11 cellular contexts compared by ENCODE assay signal in the genomic region with DNA sequence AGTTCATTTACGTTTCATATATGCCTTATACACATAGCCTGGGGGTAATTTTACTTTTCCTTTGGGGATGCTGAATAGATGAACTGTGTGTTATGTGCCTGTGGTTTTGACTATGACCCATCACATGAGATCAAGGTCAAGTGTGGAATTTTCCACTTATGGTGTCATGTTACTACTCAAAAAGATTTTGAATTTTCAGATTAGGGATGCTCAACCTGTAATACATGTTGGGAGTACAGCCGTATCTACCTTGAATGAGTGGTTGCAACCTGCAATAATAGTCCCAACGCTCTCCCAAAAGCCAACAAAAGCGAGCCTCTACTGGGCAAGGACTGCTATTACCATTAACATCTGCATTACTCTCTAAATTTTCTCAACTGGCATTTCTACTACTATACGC.
DNase-seq lines count a peak whose midpoint lies in the region; ATAC-seq and TF ChIP-seq lines count a peak whose summit lies in the region.
"Had no signal": no experiment of that assay in that cellular context is flagged by ENCODE, and none has a peak within 500 bp of the region (broad histone marks: within the 10 kb centered on the region; RNA-seq: fewer than 3 reads in every experiment).

No MANE protein-coding gene starts in this region.

- H2AK5ac ChIP-seq in H9 (ENCODE audit: insufficient read length, low read length) (no peak overlapping the region), mesenchymal stem cell (ENCODE audit: low read length, severe bottlenecking) (no peak overlapping the region)

- no peaks in the 10 kb centered on the region for H3K9me3 ChIP-seq in H9 (ENCODE audit: control insufficient read depth, low read depth, low read length)
- no peaks in the 10 kb centered on the region for H3K9me3 ChIP-seq in mesenchymal stem cell (ENCODE audit: control insufficient read depth, low read length)
- H3K9me3 ChIP-seq in T-helper 17 cell (ENCODE audit: control insufficient read depth, low read length, poor library complexity, severe bottlenecking), result no peaks in the 10 kb centered on the region
- H3K9me3 ChIP-seq: gastroesophageal sphincter had no signal

- H3K18ac ChIP-seq in H9 (ENCODE audit: insufficient read length, low read depth, low read length) (no peak overlapping the region), mesenchymal stem cell (ENCODE audit: low read depth in 1 of 2, low read length in 2 of 2) (no peak overlapping the region)

- CTCF ChIA-PET in BJ (lab: Yijun Ruan, JAX), result no interaction called here

- no peaks in the 10 kb centered on the region for H4K20me1 ChIP-seq in H9 (ENCODE audit: control insufficient read depth, insufficient read depth, insufficient read length)

- H3K27ac ChIP-seq in H9 (ENCODE audit: insufficient read length, low read depth, low read length) (no peak overlapping the region), mesenchymal stem cell (ENCODE audit: low read length, poor library complexity, severe bottlenecking) (peak overlapping the region; percentile 72)

- WGBS in H9 (ENCODE audit: extremely low coverage, insufficient read length, low lambda C conversion rate), result no CpG with 5 or more reads among the region's 5 CpGs
- WGBS in mesenchymal stem cell, result 97% methylated on average over 4 of the region's 5 CpGs

- H3K9ac ChIP-seq in H9 (ENCODE audit: extremely low read depth, insufficient read length, low read length), result no peak overlapping the region
- no peak overlapping the region for H3K9ac ChIP-seq in mesenchymal stem cell (ENCODE audit: low read length)

- no peaks in the 10 kb centered on the region for H3K9me3 Mint-ChIP-seq in H9
- H3K9me3 Mint-ChIP-seq in activated naive CD8-positive, alpha-beta T cell treated with anti-CD3 and anti-CD28 coated beads for 36 hours, result no peaks in the 10 kb centered on the region
- H3K9me3 Mint-ChIP-seq in effector memory CD8-positive, alpha-beta T cell, result no peaks in the 10 kb centered on the region
- H3K9me3 Mint-ChIP-seq: activated CD4-positive, alpha-beta T cell treated with anti-CD3 and anti-CD28 coated beads, Interleukin-2, amount 10 ng/mL, durations not matched to agents 7 days and 5 days had no signal

- H3K4me1 Mint-ChIP-seq in H9 (peaks cover 4 to 14% of the 10 kb centered on the region in 2 experiments; a peak in 3 of 4 replicates), T-helper 17 cell (peaks cover 30% of the 10 kb centered on the region)
- peaks cover 37% of the 10 kb centered on the region for H3K4me1 Mint-ChIP-seq in activated naive CD8-positive, alpha-beta T cell treated with anti-CD3 and anti-CD28 coated beads for 36 hours
- H3K4me1 Mint-ChIP-seq in effector memory CD8-positive, alpha-beta T cell (ENCODE audit: low read depth in 2 of 2), result peaks cover 12 to 41% of the 10 kb centered on the region in 2 donors

- H3K27me3 Mint-ChIP-seq in H9 (ENCODE audit: low read depth) (no peaks in the 10 kb centered on the region), T-helper 17 cell (no peaks in the 10 kb centered on the region)
- H3K27me3 Mint-ChIP-seq in activated naive CD8-positive, alpha-beta T cell treated with anti-CD3 and anti-CD28 coated beads for 36 hours, result no peaks in the 10 kb centered on the region
- H3K27me3 Mint-ChIP-seq in effector memory CD8-positive, alpha-beta T cell, result no peaks in the 10 kb centered on the region
- H3K27me3 Mint-ChIP-seq: activated CD4-positive, alpha-beta T cell treated with anti-CD3 and anti-CD28 coated beads, Interleukin-2, amount 10 ng/mL, durations not matched to agents 7 days and 5 days had no signal

- no peaks in the 10 kb centered on the region for H3K27me3 ChIP-seq in BJ (ENCODE audit: control insufficient read depth, insufficient read depth, low read length)
- H3K27me3 ChIP-seq in H9 (ENCODE audit: insufficient read depth, low read length), result no peaks in the 10 kb centered on the region
- no peaks in the 10 kb centered on the region for H3K27me3 ChIP-seq in mesenchymal stem cell (ENCODE audit: control insufficient read depth in 1 of 2, insufficient read depth in 1 of 2, low read length in 2 of 2)
- H3K27me3 ChIP-seq: gastroesophageal sphincter had no signal

- POLR2A ChIA-PET in BJ (lab: Charles Lee), result no interaction called here

- H4K8ac ChIP-seq in H9 (replicated peaks; ENCODE audit: insufficient read length, low read depth, low read length) (no peak overlapping the region), mesenchymal stem cell (ENCODE audit: low read length) (no peak overlapping the region)

- H4K91ac ChIP-seq in H9 (ENCODE audit: insufficient read length, low read depth, low read length) (no peak overlapping the region), mesenchymal stem cell (ENCODE audit: low read length) (no peak overlapping the region)

- H3K14ac ChIP-seq in H9 (ENCODE audit: insufficient read depth, low read length) (no peak overlapping the region), mesenchymal stem cell (ENCODE audit: low read length in 2 of 2) (no peak overlapping the region)

- H3K36me3 Mint-ChIP-seq in H9 (ENCODE audit: insufficient read depth in 1 of 3, low read depth in 3 of 3) (peaks cover 22 to 74% (median 68%) of the 10 kb centered on the region in 3 experiments; a peak in 6 of 7 replicates), T-helper 17 cell (ENCODE audit: low read depth) (peaks cover 10% of the 10 kb centered on the region)
- peaks cover 51% of the 10 kb centered on the region for H3K36me3 Mint-ChIP-seq in activated naive CD8-positive, alpha-beta T cell treated with anti-CD3 and anti-CD28 coated beads for 36 hours
- H3K36me3 Mint-ChIP-seq in effector memory CD8-positive, alpha-beta T cell (ENCODE audit: insufficient read depth), result peaks cover 73% of the 10 kb centered on the region

- H3K56ac ChIP-seq in H9 (ENCODE audit: insufficient read length, low read depth, low read length), result no peak overlapping the region

- H3K79me1 ChIP-seq in H9 (ENCODE audit: insufficient read depth, low read depth, low read length, poor library complexity, severe bottlenecking), result peaks cover 10% of the 10 kb centered on the region
- H3K79me1 ChIP-seq in mesenchymal stem cell (replicated peaks; ENCODE audit: low read length, poor library complexity, severe bottlenecking), result peaks cover 10% of the 10 kb centered on the region

- no peak overlapping the region for H3K4me3 Mint-ChIP-seq in H9
- H3K4me3 Mint-ChIP-seq in activated naive CD8-positive, alpha-beta T cell treated with anti-CD3 and anti-CD28 coated beads for 36 hours, result no peak overlapping the region
- H3K4me3 Mint-ChIP-seq in T-helper 17 cell, result no peak overlapping the region
- peak overlapping the region in 1 of 2 donors; percentile 25 for H3K4me3 Mint-ChIP-seq in effector memory CD8-positive, alpha-beta T cell
- H3K4me3 Mint-ChIP-seq: activated CD4-positive, alpha-beta T cell treated with anti-CD3 and anti-CD28 coated beads, Interleukin-2, amount 10 ng/mL, durations not matched to agents 7 days and 5 days had no signal

- no peak overlapping the region for H3K23ac ChIP-seq in H9 (ENCODE audit: insufficient read length, low read depth, low read length)
- H3K23ac ChIP-seq in mesenchymal stem cell (ENCODE audit: low read length in 2 of 2), result no peak overlapping the region

- no peak overlapping the region for H2BK15ac ChIP-seq in H9 (ENCODE audit: low read depth, low read length)
- no peak overlapping the region for H2BK15ac ChIP-seq in mesenchymal stem cell (ENCODE audit: low read depth, poor library complexity, severe bottlenecking)

- H2BK5ac ChIP-seq in H9 (ENCODE audit: insufficient read length, low read length) (no peak overlapping the region), mesenchymal stem cell (ENCODE audit: low read depth, low read length, poor library complexity, severe bottlenecking) (no peak overlapping the region)

- no peak overlapping the region for H3T11ph ChIP-seq in H9 (ENCODE audit: low read length)

- 0 out of 2 replicates have a peak, but pooled peaks have one; percentile 23 for TF ChIP-seq CTCF in BJ (IDR thresholded peaks at IDR 0.05; ENCODE audit: insufficient read depth, low read depth, low read length)
- TF ChIP-seq CTCF in H9 (conservative IDR thresholded peaks at IDR 0.05), result peak; percentile 39

- H2AFZ ChIP-seq in H9 (ENCODE audit: low read length) (no peak overlapping the region), mesenchymal stem cell (ENCODE audit: low read depth, low read length) (no peak overlapping the region)

- ATAC-seq in GM18511 (IDR thresholded peaks at IDR 0.05; ENCODE audit: unreplicated experiment) (no peak), T-helper 17 cell (no peak)
- ATAC-seq in effector memory CD8-positive, alpha-beta T cell (replicated peaks), result no peak
- ATAC-seq: gastroesophageal sphincter had no signal

- no peak overlapping the region for H3K4ac ChIP-seq in H9 (ENCODE audit: low read depth, low read length)
- H3K4ac ChIP-seq in mesenchymal stem cell (ENCODE audit: low read depth in 1 of 2, low read length in 2 of 2), result no peak overlapping the region

- H2BK120ac ChIP-seq in H9 (ENCODE audit: low read depth, low read length, poor library complexity, severe bottlenecking) (no peak overlapping the region), mesenchymal stem cell (ENCODE audit: low read depth, low read length) (no peak overlapping the region)

- H3K36me3 ChIP-seq in BJ (ENCODE audit: control insufficient read depth, insufficient read depth, low read length), result peaks cover 6% of the 10 kb centered on the region; the same call in 1 of the 2 replicates
- peaks cover 10 to 71% of the 10 kb centered on the region in 2 experiments for H3K36me3 ChIP-seq in mesenchymal stem cell (ENCODE audit: control insufficient read depth in 1 of 2, insufficient read depth in 2 of 2, low read depth in 1 of 2, low read length in 2 of 2)

- H3K79me2 ChIP-seq in H9 (ENCODE audit: insufficient read depth, low read length), result peaks cover 3% of the 10 kb centered on the region; the same call in 1 of the 2 replicates

- no peak overlapping the region for H2BK12ac ChIP-seq in H9 (ENCODE audit: insufficient read length, low read depth, low read length)
- H2BK12ac ChIP-seq in mesenchymal stem cell (ENCODE audit: low read length in 2 of 2), result no peak overlapping the region

- H3K4me3 ChIP-seq in BJ (ENCODE audit: low read depth, low read length), result no peak overlapping the region
- no peak overlapping the region for H3K4me3 ChIP-seq in mesenchymal stem cell (ENCODE audit: insufficient read depth in 1 of 2, low read depth in 1 of 2, low read length in 2 of 2)
- H3K4me3 ChIP-seq: gastroesophageal sphincter had no signal

- DNase-seq in BJ (ENCODE audit: low read depth) (no peak), H9 (no peak), mesenchymal stem cell (peak; percentile 71), T-helper 17 cell (no peak)
- DNase-seq in activated naive CD8-positive, alpha-beta T cell treated with anti-CD3 and anti-CD28 coated beads for 36 hours, result no peak
- no peak for DNase-seq in effector memory CD8-positive, alpha-beta T cell
- DNase-seq in activated naive CD4-positive, alpha-beta T cell treated with anti-CD3 and anti-CD28 coated beads, Interleukin-2, amount 50 U/mL, for 16 hours, result no peak
- DNase-seq: activated CD4-positive, alpha-beta T cell treated with anti-CD3 and anti-CD28 coated beads, Interleukin-2, amount 10 ng/mL, durations not matched to agents 7 days and 5 days; stimulated activated CD4-positive, alpha-beta T cell treated with anti-CD3 and anti-CD28 coated beads, Interleukin-1b, Interleukin-23, amount 100 ng/mL, for 48 hours had no signal

- H3K4me2 ChIP-seq in H9 (ENCODE audit: insufficient read depth, insufficient read length, low read length) (no peak overlapping the region), mesenchymal stem cell (ENCODE audit: low read length, poor library complexity, severe bottlenecking) (no peak overlapping the region)

- H3K23me2 ChIP-seq in H9 (ENCODE audit: insufficient read length, low read depth, low read length, poor library complexity, severe bottlenecking), result no peaks in the 10 kb centered on the region

- H4K5ac ChIP-seq in H9 (ENCODE audit: insufficient read length, low read depth, low read length), result no peak overlapping the region

- no peak overlapping the region for H2BK20ac ChIP-seq in H9 (ENCODE audit: low read depth, low read length, poor library complexity, severe bottlenecking)

- H3K4me1 ChIP-seq in H9 (ENCODE audit: insufficient read depth, low read length) (no peaks in the 10 kb centered on the region), mesenchymal stem cell (ENCODE audit: control insufficient read depth, insufficient read depth, low read depth, low read length) (peaks cover 15% of the 10 kb centered on the region)

- H3K27ac Mint-ChIP-seq in H9 (no peak overlapping the region; a peak in 1 of 7 replicates), T-helper 17 cell (no peak overlapping the region)
- H3K27ac Mint-ChIP-seq in activated naive CD8-positive, alpha-beta T cell treated with anti-CD3 and anti-CD28 coated beads for 36 hours, result peak overlapping the region; percentile 80
- peak overlapping the region in 1 of 2 donors; percentile 84 for H3K27ac Mint-ChIP-seq in effector memory CD8-positive, alpha-beta T cell
- H3K27ac Mint-ChIP-seq: activated CD4-positive, alpha-beta T cell treated with anti-CD3 and anti-CD28 coated beads, Interleukin-2, amount 10 ng/mL, durations not matched to agents 7 days and 5 days had no signal
